ENCODE assay signal across 10 cellular contexts in genomic region chr12:96327346-96327745, GRCh38.
A peak's percentile ranks its signal among the peaks of the same experiment; 100 is the strongest.
DNase-seq lines count a peak whose midpoint lies in the region; ATAC-seq and TF ChIP-seq lines count a peak whose summit lies in the region.
"Had no signal": no experiment of that assay in that cellular context is flagged by ENCODE, and none has a peak within 500 bp of the region (broad histone marks: within the 10 kb centered on the region; RNA-seq: fewer than 3 reads in every experiment).

No MANE protein-coding gene starts in this region.

- H3K4me3 ChIP-seq in gastrocnemius medialis = no peak overlapping the region
- no peak overlapping the region for H3K4me3 ChIP-seq in tibial nerve

- H3K27me3 ChIP-seq in gastrocnemius medialis = no peaks in the 10 kb centered on the region
- H3K27me3 ChIP-seq in tibial nerve = no peaks in the 10 kb centered on the region

- no peaks in the 10 kb centered on the region for H3K27me3 Mint-ChIP-seq in activated CD4-positive, alpha-beta T cell treated with anti-CD3 and anti-CD28 coated beads, Interleukin-2, amount 10 ng/mL, durations not matched to agents 7 days and 5 days
- H3K27me3 Mint-ChIP-seq: central memory CD8-positive, alpha-beta T cell had no signal

- peak; percentile 84 for ATAC-seq in GM21825 (IDR thresholded peaks at IDR 0.05; ENCODE audit: unreplicated experiment)
- ATAC-seq in HG03469 (IDR thresholded peaks at IDR 0.05; ENCODE audit: unreplicated experiment) = peak; percentile 63
- ATAC-seq in gastrocnemius medialis = peak in 1 of 2 donors; percentile 45

- in situ Hi-C loops in gastrocnemius medialis (cut with MboI; ENCODE audit: low sequenced_read_pairs in 4 of 4) = no loop called here

- H3K36me3 ChIP-seq in gastrocnemius medialis = peaks cover 0 to 18% of the 10 kb centered on the region in 2 donors
- H3K36me3 ChIP-seq in tibial nerve = peaks cover 0 to 22% (median 0%) of the 10 kb centered on the region in 3 donors

- intact Hi-C loops in gastrocnemius medialis (cut with DNase I; ENCODE audit: low total_unique reads) = loop anchor here (2.0 kb wide), 1 partner anchor 73 kb away; the partner anchor contains the start of gene CDK17

- peaks cover 58% of the 10 kb centered on the region for H3K36me3 Mint-ChIP-seq in activated CD4-positive, alpha-beta T cell treated with anti-CD3 and anti-CD28 coated beads, Interleukin-2, amount 10 ng/mL, durations not matched to agents 7 days and 5 days (ENCODE audit: low read depth)

- POLR2A ChIA-PET in activated CD4-positive, alpha-beta T cell treated with anti-CD3 and anti-CD28 coated beads, Interleukin-2, amount 10 ng/mL, durations not matched to agents 7 days and 5 days (lab: Charles Lee) = no interaction called here

- no peak overlapping the region for H3K4me3 Mint-ChIP-seq in activated CD4-positive, alpha-beta T cell treated with anti-CD3 and anti-CD28 coated beads, Interleukin-2, amount 10 ng/mL, durations not matched to agents 7 days and 5 days
- H3K4me3 Mint-ChIP-seq: central memory CD8-positive, alpha-beta T cell had no signal

- TF ChIP-seq CTCF in gastrocnemius medialis (IDR thresholded peaks at IDR 0.05 in 4 of 5, conservative IDR thresholded peaks at IDR 0.05 in 1 of 5) (no peak), tibial nerve (IDR thresholded peaks at IDR 0.05) (no peak)

- H3K4me1 ChIP-seq in gastrocnemius medialis (peaks cover 24 to 28% of the 10 kb centered on the region in 2 donors), tibial nerve (peaks cover 0 to 6% (median 0%) of the 10 kb centered on the region in 4 donors)

- no peak for TF ChIP-seq POLR2A in gastrocnemius medialis (IDR thresholded peaks at IDR 0.05)
- no peak for TF ChIP-seq POLR2A in tibial nerve (IDR thresholded peaks at IDR 0.05)

- H3K27ac ChIP-seq in gastrocnemius medialis (peak overlapping the region; percentile 26 to 63 (median 38)), tibial nerve (no peak overlapping the region)
- H3K27ac ChIP-seq: KMS-11 had no signal

- DNase-seq in activated CD4-positive, alpha-beta T cell treated with anti-CD3 and anti-CD28 coated beads, Interleukin-2, amount 10 ng/mL, durations not matched to agents 7 days and 5 days = no peak
- no peak for DNase-seq in activated CD4-positive, alpha-beta T cell treated with anti-CD3 and anti-CD28 coated beads for 1 hour
- DNase-seq in gastrocnemius medialis (no peak), mesenteric fat pad (ENCODE audit: low spot score) (no peak), NCI-H1105 treated with DMSO at 0.1 percent for 48 hours (lab: John Stamatoyannopoulos, UW) (no peak), tibial nerve (ENCODE audit: low spot score in 2 of 2) (no peak)

- CTCF ChIA-PET in activated CD4-positive, alpha-beta T cell treated with anti-CD3 and anti-CD28 coated beads, Interleukin-2, amount 10 ng/mL, durations not matched to agents 7 days and 5 days (lab: Charles Lee) = interaction anchor here (1.0 to 4.1 kb wide), 3 partner anchors 9 to 115 kb away, joined by 3 to 12 read pairs (median 4); no protein-coding TSS in a partner anchor

- peaks cover 46% of the 10 kb centered on the region for H3K4me1 Mint-ChIP-seq in activated CD4-positive, alpha-beta T cell treated with anti-CD3 and anti-CD28 coated beads, Interleukin-2, amount 10 ng/mL, durations not matched to agents 7 days and 5 days

- H3K9me3 ChIP-seq in gastrocnemius medialis (no peaks in the 10 kb centered on the region), tibial nerve (no peaks in the 10 kb centered on the region)

- peak overlapping the region; percentile 42 for H3K27ac Mint-ChIP-seq in activated CD4-positive, alpha-beta T cell treated with anti-CD3 and anti-CD28 coated beads, Interleukin-2, amount 10 ng/mL, durations not matched to agents 7 days and 5 days

- 68 to 80% methylated on average over 1 of the region's 1 CpG for WGBS in tibial nerve, 2 donors

- H3K9me3 Mint-ChIP-seq in activated CD4-positive, alpha-beta T cell treated with anti-CD3 and anti-CD28 coated beads, Interleukin-2, amount 10 ng/mL, durations not matched to agents 7 days and 5 days = peaks cover 2% of the 10 kb centered on the region
- H3K9me3 Mint-ChIP-seq: central memory CD8-positive, alpha-beta T cell had no signal

- TF ChIP-seq EP300 in tibial nerve (IDR thresholded peaks at IDR 0.05) = no peak

Comparison
In these comparisons a context has a peak if more than half of its experiments do, and no peak if none do; other contexts are left out.
1. H3K27ac ChIP-seq: peak in gastrocnemius medialis (4 of 4); none in tibial nerve (0 of 4).